Comparison of ENCODE assay signal across 24 cellular contexts in genomic region chr18:40037386-40037785, GRCh38.
"Had no signal": no experiment of that assay in that cellular context is flagged by ENCODE, and none has a peak within 500 bp of the region (broad histone marks: within the 10 kb centered on the region; RNA-seq: fewer than 3 reads in every experiment).

No MANE protein-coding gene starts in this region.

- H3K27me3 Mint-ChIP-seq: naive thymus-derived CD4-positive, alpha-beta T cell; natural killer cell treated with Interleukin-12 subunit alpha and Interleukin-12 subunit beta and Interleukin-15 and Interleukin-18, amount 100 ng/mL, for 72 hours; progenitor cell of endocrine pancreas; stimulated activated memory B cell treated with anti-CD40 and anti-IgM and Interleukin-4, amounts not matched to agents 10 μg/mL and 1 μg/mL and 100 μg/mL, for 72 hours; stimulated activated naive CD8-positive, alpha-beta T cell treated with anti-CD3 and anti-CD28 coated beads, Interleukin-15, amount 100 ng/mL, for 72 hours; type B pancreatic cell had no signal

- H3K4me3 ChIP-seq: left ventricle myocardium inferior, lung, mucosa of descending colon, ovary, right atrium auricular region, right lobe of liver, smooth muscle cell, tibial nerve, uterus had no signal

- H3K27ac Mint-ChIP-seq: mesothelial cell of epicardium; natural killer cell treated with Interleukin-12 subunit alpha and Interleukin-12 subunit beta and Interleukin-15 and Interleukin-18, amount 100 ng/mL, for 72 hours; progenitor cell of endocrine pancreas; stimulated activated memory B cell treated with anti-CD40 and anti-IgM and Interleukin-4, amounts not matched to agents 10 μg/mL and 1 μg/mL and 100 μg/mL, for 72 hours; stimulated activated naive CD8-positive, alpha-beta T cell treated with anti-CD3 and anti-CD28 coated beads, Interleukin-15, amount 100 ng/mL, for 72 hours; type B pancreatic cell had no signal

- H3K4me1 Mint-ChIP-seq: naive thymus-derived CD4-positive, alpha-beta T cell; stimulated activated memory B cell treated with anti-CD40 and anti-IgM and Interleukin-4, amounts not matched to agents 10 μg/mL and 1 μg/mL and 100 μg/mL, for 72 hours; stimulated activated naive CD8-positive, alpha-beta T cell treated with anti-CD3 and anti-CD28 coated beads, Interleukin-15, amount 100 ng/mL, for 72 hours had no signal

- H3K9me3 ChIP-seq: left ventricle myocardium inferior, mucosa of descending colon, ovary, right atrium auricular region, right lobe of liver, tibial nerve, uterus had no signal

- ATAC-seq: mucosa of descending colon; naive thymus-derived CD4-positive, alpha-beta T cell; natural killer cell treated with Interleukin-12 subunit alpha and Interleukin-12 subunit beta and Interleukin-15 and Interleukin-18, amount 100 ng/mL, for 72 hours; right lobe of liver; stimulated activated memory B cell treated with anti-CD40 and anti-IgM and Interleukin-4, amounts not matched to agents 10 μg/mL and 1 μg/mL and 100 μg/mL, for 72 hours; stimulated activated naive CD8-positive, alpha-beta T cell treated with anti-CD3 and anti-CD28 coated beads, Interleukin-15, amount 100 ng/mL, for 72 hours had no signal

- H3K27ac ChIP-seq: left ventricle myocardium inferior, ovary, right atrium auricular region, right lobe of liver, tibial nerve, uterus had no signal

- DNase-seq: islet precursor cell; left ventricle myocardium inferior; mesendoderm; mucosa of descending colon; naive thymus-derived CD4-positive, alpha-beta T cell; ovary; right lobe of liver; stimulated activated CD4-positive, alpha-beta T cell treated with anti-CD3 and anti-CD28 coated beads, Interleukin-1b, Interleukin-23, amount 100 ng/mL, for 48 hours; stimulated activated CD4-positive, alpha-beta T cell treated with anti-CD3 and anti-CD28 coated beads, Interleukin-2, amount 100 ng/mL, for 48 hours; stimulated activated CD4-positive, alpha-beta T cell treated with anti-CD3 and anti-CD28 coated beads, Interleukin-4, amount 100 ng/mL, for 4 hours; stimulated activated CD8-positive, alpha-beta memory T cell treated with anti-CD3 and anti-CD28 coated beads, Interleukin-4, amount 100 ng/mL, for 48 hours; stimulated activated naive CD4-positive, alpha-beta T cell treated with Interleukin-2 at 50 U/mL for 16 hours; stimulated activated naive CD8-positive, alpha-beta T cell treated with anti-CD3 and anti-CD28 coated beads, Interleukin-15, amount 100 ng/mL, for 72 hours; substantia nigra; uterus had no signal

- H3K9me3 Mint-ChIP-seq: mesothelial cell of epicardium, type B pancreatic cell had no signal

- H3K36me3 ChIP-seq: left ventricle myocardium inferior, ovary, right atrium auricular region, right lobe of liver, tibial nerve, uterus had no signal

- H3K36me3 Mint-ChIP-seq: mesothelial cell of epicardium; naive thymus-derived CD4-positive, alpha-beta T cell; stimulated activated memory B cell treated with anti-CD40 and anti-IgM and Interleukin-4, amounts not matched to agents 10 μg/mL and 1 μg/mL and 100 μg/mL, for 72 hours; type B pancreatic cell had no signal

- H3K4me3 Mint-ChIP-seq: mesothelial cell of epicardium; naive thymus-derived CD4-positive, alpha-beta T cell; natural killer cell treated with Interleukin-12 subunit alpha and Interleukin-12 subunit beta and Interleukin-15 and Interleukin-18, amount 100 ng/mL, for 72 hours; stimulated activated memory B cell treated with anti-CD40 and anti-IgM and Interleukin-4, amounts not matched to agents 10 μg/mL and 1 μg/mL and 100 μg/mL, for 72 hours; stimulated activated naive CD8-positive, alpha-beta T cell treated with anti-CD3 and anti-CD28 coated beads, Interleukin-15, amount 100 ng/mL, for 72 hours; type B pancreatic cell had no signal

- H3K27me3 ChIP-seq: ovary, right atrium auricular region, right lobe of liver, tibial nerve, uterus had no signal
